ENCODE assay signal across 19 cellular contexts in genomic region chr4:36870121-36870520, GRCh38.
"Had no signal": no experiment of that assay in that cellular context is flagged by ENCODE, and none has a peak within 500 bp of the region (broad histone marks: within the 10 kb centered on the region; RNA-seq: fewer than 3 reads in every experiment).

No MANE protein-coding gene starts in this region.

- H3K9me3 ChIP-seq: lower lobe of right lung, ovary, psoas muscle, testis had no signal

- H3K36me3 ChIP-seq: lower lobe of right lung, ovary had no signal

- H3K4me3 ChIP-seq: dorsolateral prefrontal cortex, lower lobe of right lung, ovary, psoas muscle, testis had no signal

- H3K4me1 ChIP-seq: lower lobe of right lung, psoas muscle, testis had no signal

- ATAC-seq: activated CD4-positive, alpha-beta T cell treated with anti-CD3 and anti-CD28 coated beads for 36 hours; activated CD8-positive, alpha-beta memory T cell treated with anti-CD3 and anti-CD28 coated beads, Interleukin-2, amount 10 ng/mL, durations not matched to agents 7 days and 5 days; activated naive CD8-positive, alpha-beta T cell treated with anti-CD3 and anti-CD28 coated beads, Interleukin-2, amount 50 U/mL, for 24 hours; lower lobe of right lung; natural killer cell; psoas muscle; right cardiac atrium; stimulated activated naive CD8-positive, alpha-beta T cell treated with anti-CD3 and anti-CD28 coated beads, Interleukin-15, amount 100 ng/mL, for 72 hours had no signal

- DNase-seq: activated CD4-positive, alpha-beta T cell treated with anti-CD3 and anti-CD28 coated beads for 36 hours; activated CD4-positive, alpha-beta T cell treated with anti-CD3 and anti-CD28 coated beads, Interleukin-2, amount 50 U/mL, for 48 hours; activated CD8-positive, alpha-beta memory T cell treated with anti-CD3 and anti-CD28 coated beads, Interleukin-2, amount 10 ng/mL, durations not matched to agents 7 days and 5 days; activated naive CD4-positive, alpha-beta T cell treated with anti-CD3 and anti-CD28 coated beads for 36 hours; activated naive CD8-positive, alpha-beta T cell treated with anti-CD3 and anti-CD28 coated beads, Interleukin-2, amount 50 U/mL, for 24 hours; anterior cingulate cortex; central memory CD4-positive, alpha-beta T cell; dorsolateral prefrontal cortex; foreskin fibroblast; hypothalamus; islet precursor cell; lower lobe of right lung; natural killer cell; ovary; psoas muscle; right cardiac atrium; stimulated activated naive CD8-positive, alpha-beta T cell treated with anti-CD3 and anti-CD28 coated beads, Interleukin-15, amount 100 ng/mL, for 72 hours; testis had no signal

- H3K27me3 ChIP-seq: dorsolateral prefrontal cortex, ovary, testis had no signal

- H3K27ac ChIP-seq: dorsolateral prefrontal cortex, epithelial cell of prostate, lower lobe of right lung, ovary, psoas muscle, testis had no signal
